Comparison of ENCODE assay signal across 9 cellular contexts in the genomic region with DNA sequence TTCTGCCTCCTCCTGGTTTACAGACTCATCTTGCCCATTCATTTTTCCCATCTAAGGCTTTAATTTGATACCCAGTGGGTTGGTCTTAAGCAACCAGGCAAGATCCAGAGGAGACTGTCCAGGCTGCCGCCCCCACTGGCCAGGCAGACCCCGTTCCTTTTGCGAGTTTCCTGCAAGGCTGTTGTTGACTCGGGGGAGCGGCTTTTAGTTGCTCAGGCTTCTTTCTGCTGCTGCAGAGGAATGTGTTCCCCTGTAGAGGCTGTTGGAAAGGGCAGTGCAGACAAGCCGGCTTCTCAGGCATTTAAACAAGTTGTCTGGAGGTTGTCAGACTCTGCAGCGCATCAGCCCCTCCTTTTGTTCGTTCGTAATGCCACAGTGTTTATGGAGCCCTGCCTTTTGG.
A peak's percentile ranks its signal among the peaks of the same experiment; 100 is the strongest.
DNase-seq lines count a peak whose midpoint lies in the region; TF ChIP-seq lines count a peak whose summit lies in the region.
"Had no signal": no experiment of that assay in that cellular context is flagged by ENCODE, and none has a peak within 500 bp of the region (broad histone marks: within the 10 kb centered on the region; RNA-seq: fewer than 3 reads in every experiment).

No MANE protein-coding gene starts in this region.

- no peak overlapping the region for H3K9ac ChIP-seq in mesendoderm (ENCODE audit: low read length)
- peak overlapping the region in 1 of 2 donors; percentile 47 for H3K9ac ChIP-seq in stomach smooth muscle (ENCODE audit: low read length in 2 of 2)

- H3K27ac Mint-ChIP-seq in CD4-positive, alpha-beta memory T cell, result no peak overlapping the region

- no CpG with 5 or more reads among the region's 9 CpGs for WGBS in mesendoderm (ENCODE audit: extremely low coverage, insufficient coverage, low lambda C conversion rate)

- peaks cover 8 to 11% of the 10 kb centered on the region in 2 donors for H3K36me3 Mint-ChIP-seq in CD4-positive, alpha-beta memory T cell

- peaks cover 15 to 77% (median 50%) of the 10 kb centered on the region in 4 donors for H3K4me1 Mint-ChIP-seq in CD4-positive, alpha-beta memory T cell

- H3K27me3 ChIP-seq in dorsolateral prefrontal cortex (no peaks in the 10 kb centered on the region), mesendoderm (ENCODE audit: insufficient read depth, low read length, poor library complexity) (no peaks in the 10 kb centered on the region), stomach smooth muscle (ENCODE audit: control insufficient read depth in 1 of 2, insufficient read depth in 2 of 2, low read length in 2 of 2) (no peaks in the 10 kb centered on the region), MG63 (no peaks in the 10 kb centered on the region)
- no peaks in the 10 kb centered on the region for H3K27me3 ChIP-seq in CD4-positive, alpha-beta memory T cell (ENCODE audit: insufficient read depth, low read length)

- no peak overlapping the region for H3K56ac ChIP-seq in mesendoderm (ENCODE audit: low read length)

- no peak overlapping the region for H2BK5ac ChIP-seq in mesendoderm (ENCODE audit: low read length)

- H3K27ac ChIP-seq in dorsolateral prefrontal cortex (peak overlapping the region in 54 of 59 donors; percentile 7 to 98 (median 76)), mesendoderm (ENCODE audit: low read depth, low read length) (no peak overlapping the region), stomach smooth muscle (ENCODE audit: low read length) (peak overlapping the region; percentile 69)
- H3K27ac ChIP-seq in CD4-positive, alpha-beta memory T cell (ENCODE audit: low read depth, low read length), result no peak overlapping the region

- no peak overlapping the region for H2BK15ac ChIP-seq in mesendoderm (replicated peaks; ENCODE audit: low read depth)

- H3K27me3 Mint-ChIP-seq in CD4-positive, alpha-beta memory T cell, result no peaks in the 10 kb centered on the region

- no peak overlapping the region for H3K18ac ChIP-seq in mesendoderm (ENCODE audit: low read length)

- no peaks in the 10 kb centered on the region for H3K4me1 ChIP-seq in mesendoderm (ENCODE audit: control insufficient read depth, low read depth, low read length)
- peaks cover 30% of the 10 kb centered on the region for H3K4me1 ChIP-seq in stomach smooth muscle (ENCODE audit: control insufficient read depth, insufficient read depth, low read length)
- peaks cover 3% of the 10 kb centered on the region for H3K4me1 ChIP-seq in CD4-positive, alpha-beta memory T cell (ENCODE audit: insufficient read depth, low read length)

- no peak overlapping the region for H4K5ac ChIP-seq in mesendoderm (ENCODE audit: low read length)

- no peaks in the 10 kb centered on the region for H3K79me1 ChIP-seq in mesendoderm (ENCODE audit: low read length)

- H3K4me2 ChIP-seq in mesendoderm (ENCODE audit: low read length), result no peak overlapping the region

- H3K23ac ChIP-seq in mesendoderm (ENCODE audit: low read length), result no peak overlapping the region

- H3K4ac ChIP-seq in mesendoderm (ENCODE audit: low read depth, low read length), result no peak overlapping the region

- no peak overlapping the region for H4K8ac ChIP-seq in mesendoderm (ENCODE audit: low read depth, low read length)

- no peaks in the 10 kb centered on the region for H3K9me3 ChIP-seq in stomach smooth muscle (ENCODE audit: control insufficient read depth in 2 of 2, low read length in 2 of 2)
- no peaks in the 10 kb centered on the region for H3K9me3 ChIP-seq in MG63
- H3K9me3 ChIP-seq in CD4-positive, alpha-beta memory T cell (ENCODE audit: control insufficient read depth in 1 of 2, low read length in 2 of 2), result no peaks in the 10 kb centered on the region

- intact Hi-C loops in dorsolateral prefrontal cortex (cut with DNase I), result no loop called here
- intact Hi-C loops in CD4-positive, alpha-beta memory T cell (cut with micrococcal nuclease), result no loop called here

- TF ChIP-seq CTCF in dorsolateral prefrontal cortex (IDR thresholded peaks at IDR 0.05 in 54 of 56, conservative IDR thresholded peaks at IDR 0.05 in 2 of 56; ENCODE audit: low read depth in 1 of 56, partially characterized antibody in 56 of 56), result no peak

- POLR2A ChIA-PET in CD4-positive, alpha-beta memory T cell (lab: Charles Lee; ENCODE audit: partially characterized antibody), result no interaction called here

- H3K4me3 ChIP-seq in dorsolateral prefrontal cortex, result peak overlapping the region in 5 of 59 donors; percentile 2 to 19 (median 10)
- no peak overlapping the region for H3K4me3 ChIP-seq in mesendoderm (ENCODE audit: low read length)
- H3K4me3 ChIP-seq in stomach smooth muscle (ENCODE audit: low read length in 2 of 2), result peak overlapping the region; percentile 5 to 54
- no peak overlapping the region for H3K4me3 ChIP-seq in MG63
- no peak overlapping the region for H3K4me3 ChIP-seq in CD4-positive, alpha-beta memory T cell (ENCODE audit: low read length in 2 of 2)

- CTCF ChIA-PET in CD4-positive, alpha-beta memory T cell (lab: Charles Lee; ENCODE audit: partially characterized antibody), result no interaction called here

- DNase-seq in NCI-H526 (lab: John Stamatoyannopoulos, UW), result peak; percentile 89 to 91
- peak in 2 of 10 donors; percentile 48 to 59 for DNase-seq in dorsolateral prefrontal cortex
- DNase-seq in mesendoderm, result peak; percentile 84
- no peak for DNase-seq in MG63
- DNase-seq in EL, result no peak
- DNase-seq in CD4-positive, alpha-beta memory T cell, result no peak
- DNase-seq in activated gamma-delta T cell (lab: John Stamatoyannopoulos, UW), result no peak
- DNase-seq: COR-L47 had no signal

- H3K9me3 Mint-ChIP-seq in CD4-positive, alpha-beta memory T cell, result no peaks in the 10 kb centered on the region

- no peak overlapping the region for H3K4me3 Mint-ChIP-seq in CD4-positive, alpha-beta memory T cell

- no peak overlapping the region for H2AK5ac ChIP-seq in mesendoderm (ENCODE audit: low read length)

- no peaks in the 10 kb centered on the region for H3K79me2 ChIP-seq in mesendoderm (ENCODE audit: control insufficient read depth, insufficient read depth, low read length)

- H3K36me3 ChIP-seq in mesendoderm (ENCODE audit: control insufficient read depth, insufficient read depth, low read length) (no peaks in the 10 kb centered on the region), stomach smooth muscle (ENCODE audit: control insufficient read depth in 2 of 2, insufficient read depth in 2 of 2, low read length in 2 of 2) (no peaks in the 10 kb centered on the region), MG63 (no peaks in the 10 kb centered on the region)
- H3K36me3 ChIP-seq in CD4-positive, alpha-beta memory T cell (ENCODE audit: insufficient read depth, low read length), result no peaks in the 10 kb centered on the region

- no peak overlapping the region for H2BK120ac ChIP-seq in mesendoderm (ENCODE audit: low read depth, low read length)

Comparison
In these comparisons a context has a peak if more than half of its experiments do, and no peak if none do; other contexts are left out.
1. DNase-seq: peak in NCI-H526 (2 of 2) and mesendoderm (single experiment); none in MG63 (single experiment), EL (single experiment), CD4-positive, alpha-beta memory T cell (0 of 5) and activated gamma-delta T cell (single experiment).
2. H3K27ac ChIP-seq: peak in dorsolateral prefrontal cortex (54 of 59) and stomach smooth muscle (single experiment); none in mesendoderm (single experiment) and CD4-positive, alpha-beta memory T cell (single experiment).
3. H3K4me3 ChIP-seq: peak in stomach smooth muscle (2 of 2); none in mesendoderm (single experiment), MG63 (single experiment) and CD4-positive, alpha-beta memory T cell (0 of 2).